In genomic region chr15:29734917-29735572, GRCh38 we compare ENCODE assay signal across 12 cellular contexts.
DNase-seq lines count a peak whose midpoint lies in the region; ATAC-seq and TF ChIP-seq lines count a peak whose summit lies in the region.
"Had no signal": no experiment of that assay in that cellular context is flagged by ENCODE, and none has a peak within 500 bp of the region (broad histone marks: within the 10 kb centered on the region; RNA-seq: fewer than 3 reads in every experiment).

No MANE protein-coding gene starts in this region.

- H3K56ac ChIP-seq in IMR-90 (ENCODE audit: extremely low read depth, insufficient read depth, low read length): no peak overlapping the region

- CTCF ChIA-PET in IMR-90 (lab: Yijun Ruan, JAX): interaction anchor here (1.8 kb wide), 1 partner anchor 191 kb away, joined by 5 read pairs; no protein-coding TSS in a partner anchor

- 60% methylated on average over 1 of the region's 5 CpGs; no CpG with 5 or more reads in 1 of the 2 experiments for WGBS in IMR-90 (ENCODE audit: extremely low coverage in 2 of 2, insufficient read length in 1 of 2), 2 experiments
- 21% methylated on average over 5 of the region's 5 CpGs for WGBS in right lobe of liver (ENCODE audit: insufficient coverage, low coverage, low lambda C conversion rate, missing lambda C conversion rate)

- H3K4me1 ChIP-seq in IMR-90 (ENCODE audit: control insufficient read depth, insufficient read depth, low read length) (peaks cover 4% of the 10 kb centered on the region), right lobe of liver (peaks cover 0 to 16% (median 2%) of the 10 kb centered on the region in 4 donors)

- in situ Hi-C loops in Caki2 (cut with HindIII; ENCODE audit: low pct_unique_long_range_greater_than_20kb, low sequenced_read_pairs) (no loop called here), IMR-90 (cut with MboI; ENCODE audit: low sequenced_read_pairs) (no loop called here), brain microvascular endothelial cell (cut with HindIII; ENCODE audit: low pct_ligation_motif_present, low sequenced_read_pairs) (no loop called here)

- H3K9ac ChIP-seq in IMR-90 (ENCODE audit: low read depth, low read length): no peak overlapping the region

- H4K20me1 ChIP-seq in IMR-90 (ENCODE audit: insufficient read depth, low read length): no peaks in the 10 kb centered on the region; the same call in 1 of the 2 replicates

- no peak for TF ChIP-seq RAD21 in IMR-90 (IDR thresholded peaks at IDR 0.05; ENCODE audit: low read length)

- H3K36me3 ChIP-seq in IMR-90 (ENCODE audit: control insufficient read depth, insufficient read depth, low read length) (peaks cover 34% of the 10 kb centered on the region), brain microvascular endothelial cell (replicated peaks) (peaks cover 28% of the 10 kb centered on the region), right lobe of liver (peaks cover 0 to 17% (median 9%) of the 10 kb centered on the region in 4 donors)

- no peak overlapping the region for H3K23ac ChIP-seq in IMR-90 (ENCODE audit: low read depth, low read length)

- TF ChIP-seq POLR2A in IMR-90 (IDR thresholded peaks at IDR 0.05; ENCODE audit: low read depth, low read length) (no peak), right lobe of liver (IDR thresholded peaks at IDR 0.05) (no peak)

- no peak overlapping the region for H2BK20ac ChIP-seq in IMR-90 (ENCODE audit: low read depth, low read length)

- no peak overlapping the region for H2AFZ ChIP-seq in IMR-90 (replicated peaks; ENCODE audit: low read length, poor library complexity)

- H3K9me1 ChIP-seq in IMR-90 (ENCODE audit: insufficient read depth, low read length): no peaks in the 10 kb centered on the region; the same call in 1 of the 2 replicates

- H3K4me3 ChIP-seq in IMR-90 (ENCODE audit: insufficient read depth, low read depth, low read length) (no peak overlapping the region), brain microvascular endothelial cell (ENCODE audit: low read depth, low read length) (no peak overlapping the region), right lobe of liver (no peak overlapping the region)

- BruUV-seq in IMR-90 (replicated peaks; lab: Mats Ljungman, UMichigan): no TSS peak

- H2BK120ac ChIP-seq in IMR-90 (ENCODE audit: low read depth, low read length): no peak overlapping the region

- no peak overlapping the region for H2AK9ac ChIP-seq in IMR-90 (replicated peaks; ENCODE audit: low read depth, low read length, poor library complexity)

- H3K9me3 ChIP-seq in IMR-90 (ENCODE audit: control insufficient read depth, insufficient read depth, low read length): no peaks in the 10 kb centered on the region
- no peaks in the 10 kb centered on the region for H3K9me3 ChIP-seq in right lobe of liver

- H3K4me2 ChIP-seq in IMR-90 (ENCODE audit: low read depth, low read length): no peak overlapping the region

- no peak overlapping the region for H2AK5ac ChIP-seq in IMR-90 (ENCODE audit: low read depth, low read length)

- H3K27ac ChIP-seq in IMR-90 (ENCODE audit: insufficient read depth, low read length): peak overlapping the region; percentile 6; the same call in 1 of the 2 replicates
- H3K27ac ChIP-seq in brain microvascular endothelial cell: no peak overlapping the region
- H3K27ac ChIP-seq in right lobe of liver: peak overlapping the region in 1 of 3 donors; percentile 52

- H3K27me3 ChIP-seq in IMR-90 (ENCODE audit: control insufficient read depth, insufficient read depth, low read length) (no peaks in the 10 kb centered on the region), brain microvascular endothelial cell (replicated peaks) (no peaks in the 10 kb centered on the region), right lobe of liver (no peaks in the 10 kb centered on the region)

- no peak for ATAC-seq in IMR-90 (ENCODE audit: low read depth)
- peak; percentile 58 to 88 (median 82) for ATAC-seq in right lobe of liver
- no peak for ATAC-seq in GM19452 (IDR thresholded peaks at IDR 0.05; ENCODE audit: unreplicated experiment)
- no peak for ATAC-seq in HG02642 (IDR thresholded peaks at IDR 0.05; ENCODE audit: poor library complexity, unreplicated experiment)

- no peak for TF ChIP-seq CTCF in IMR-90 (conservative IDR thresholded peaks at IDR 0.05; ENCODE audit: low read depth, low read length)
- TF ChIP-seq CTCF in brain microvascular endothelial cell (IDR thresholded peaks at IDR 0.05; ENCODE audit: low read depth, low read length, missing control alignments): no peak
- TF ChIP-seq CTCF in right lobe of liver (IDR thresholded peaks at IDR 0.05): no peak

- peak; percentile 98 for DNase-seq in Caki2 (ENCODE audit: low read depth)
- peak; percentile 15 for DNase-seq in IMR-90
- peak; percentile 29 for DNase-seq in brain microvascular endothelial cell
- DNase-seq in right lobe of liver: no peak
- DNase-seq in mucosa of gallbladder (ENCODE audit: low spot score): no peak
- no peak for DNase-seq in Kasumi-1 (lab: John Stamatoyannopoulos, UW)
- DNase-seq: hippocampal formation; NCI-H446; stimulated activated CD4-positive, alpha-beta T cell treated with anti-CD3 and anti-CD28 coated beads, Interleukin-2, amount 100 ng/mL, for 48 hours; stimulated activated naive B cell treated with anti-CD40 and anti-IgM and Interleukin-4, amounts not matched to agents 10 μg/mL and 1 μg/mL and 100 μg/mL, for 72 hours had no signal

- POLR2A ChIA-PET in IMR-90 (lab: Charles Lee; ENCODE audit: unreplicated experiment): no interaction called here

- no peak overlapping the region for H2BK5ac ChIP-seq in IMR-90 (ENCODE audit: low read depth, low read length, poor library complexity, severe bottlenecking)

- intact Hi-C loops in IMR-90 (cut with micrococcal nuclease): no loop called here
- intact Hi-C loops in right lobe of liver (cut with DNase I): no loop called here

- dilution Hi-C loops in IMR-90 (cut with HindIII; ENCODE audit: low sequenced_read_pairs, unreplicated experiment): no loop called here

- H3K14ac ChIP-seq in IMR-90 (replicated peaks; ENCODE audit: low read depth, low read length): no peak overlapping the region

- H4K91ac ChIP-seq in IMR-90 (ENCODE audit: insufficient read depth, low read depth, low read length): no peak overlapping the region

- H3K4ac ChIP-seq in IMR-90 (ENCODE audit: low read depth, low read length): no peak overlapping the region

- H3K79me1 ChIP-seq in IMR-90 (ENCODE audit: low read depth in 1 of 2, low read length in 2 of 2): peaks cover 0 to 6% of the 10 kb centered on the region in 2 experiments; a peak in 2 of 4 replicates

- no peak overlapping the region for H4K8ac ChIP-seq in IMR-90 (ENCODE audit: low read depth in 2 of 2, low read length in 2 of 2)

- no peak overlapping the region for H3K18ac ChIP-seq in IMR-90 (ENCODE audit: low read depth, low read length)

- H2BK15ac ChIP-seq in IMR-90 (ENCODE audit: low read depth, low read length): no peak overlapping the region

- no peak overlapping the region for H4K5ac ChIP-seq in IMR-90 (ENCODE audit: low read depth, low read length)

TF ChIP-seq in IMR-90, 13 proteins besides CTCF, POLR2A, EP300 and RAD21:
- TF ChIP-seq MAFK (IDR thresholded peaks at IDR 0.05; ENCODE audit: low read depth, low read length): no peak

Comparison
In these comparisons a context has a peak if more than half of its experiments do, and no peak if none do; other contexts are left out.
1. DNase-seq: peak in Caki2 (single experiment), IMR-90 (single experiment) and brain microvascular endothelial cell (single experiment); none in right lobe of liver (0 of 3), mucosa of gallbladder (single experiment) and Kasumi-1 (0 of 2).
2. ATAC-seq: peak in right lobe of liver (4 of 4); none in IMR-90 (single experiment), GM19452 (single experiment) and HG02642 (single experiment).